23 cellular contexts compared by ENCODE assay signal in genomic region chr3:134590766-134591165, GRCh38.
"Had no signal": no experiment of that assay in that cellular context is flagged by ENCODE, and none has a peak within 500 bp of the region (broad histone marks: within the 10 kb centered on the region; RNA-seq: fewer than 3 reads in every experiment).

No MANE protein-coding gene starts in this region.

- H3K9me3 Mint-ChIP-seq: activated naive CD8-positive, alpha-beta T cell treated with anti-CD3 and anti-CD28 coated beads for 36 hours; activated T-cell treated with anti-CD3 and anti-CD28 coated beads, Interleukin-2, amount 50 U/mL, for 24 hours; activated T-helper 2 cell treated with anti-CD3 and anti-CD28 coated beads, Interferon-gamma antibody, Interleukin-2, Interleukin-4, amounts not matched to agents 10 μg/mL and 5 μg/mL and 100 μg/mL, durations not matched to agents 14 hours and 24 hours and 36 hours; mesothelial cell of epicardium; natural killer cell treated with Interleukin-12 subunit alpha and Interleukin-12 subunit beta and Interleukin-15 and Interleukin-18, amount 100 ng/mL, for 72 hours; stimulated activated memory B cell treated with anti-CD40 and anti-IgM and Interleukin-4, amounts not matched to agents 10 μg/mL and 1 μg/mL and 100 μg/mL, for 72 hours; T-cell had no signal

- H3K27me3 Mint-ChIP-seq: activated T-cell treated with anti-CD3 and anti-CD28 coated beads, Interleukin-2, amount 50 U/mL, for 24 hours; T-cell had no signal

- H3K27ac ChIP-seq: breast epithelium, colonic mucosa, dorsolateral prefrontal cortex, left ventricle myocardium inferior, pancreas, psoas muscle, stomach, suprapubic skin, transverse colon, uterus had no signal

- H3K36me3 Mint-ChIP-seq: activated naive CD8-positive, alpha-beta T cell treated with anti-CD3 and anti-CD28 coated beads for 36 hours; mesothelial cell of epicardium; natural killer cell treated with Interleukin-12 subunit alpha and Interleukin-12 subunit beta and Interleukin-15 and Interleukin-18, amount 100 ng/mL, for 72 hours; stimulated activated memory B cell treated with anti-CD40 and anti-IgM and Interleukin-4, amounts not matched to agents 10 μg/mL and 1 μg/mL and 100 μg/mL, for 72 hours; T-cell had no signal

- H3K36me3 ChIP-seq: breast epithelium, colonic mucosa, left ventricle myocardium inferior, pancreas, stomach, suprapubic skin, transverse colon, uterus had no signal

- H3K9me3 ChIP-seq: breast epithelium, colonic mucosa, left ventricle myocardium inferior, pancreas, psoas muscle, stomach, suprapubic skin, transverse colon, uterus had no signal

- H3K4me3 ChIP-seq: breast epithelium, colonic mucosa, dorsolateral prefrontal cortex, left ventricle myocardium inferior, pancreas, psoas muscle, skin epidermis, stomach, suprapubic skin, transverse colon, uterus had no signal

- H3K27ac Mint-ChIP-seq: activated naive CD8-positive, alpha-beta T cell treated with anti-CD3 and anti-CD28 coated beads for 36 hours; activated T-cell treated with anti-CD3 and anti-CD28 coated beads, Interleukin-2, amount 50 U/mL, for 24 hours; activated T-helper 2 cell treated with anti-CD3 and anti-CD28 coated beads, Interferon-gamma antibody, Interleukin-2, Interleukin-4, amounts not matched to agents 10 μg/mL and 5 μg/mL and 100 μg/mL, durations not matched to agents 14 hours and 24 hours and 36 hours; mesothelial cell of epicardium; natural killer cell treated with Interleukin-12 subunit alpha and Interleukin-12 subunit beta and Interleukin-15 and Interleukin-18, amount 100 ng/mL, for 72 hours; stimulated activated memory B cell treated with anti-CD40 and anti-IgM and Interleukin-4, amounts not matched to agents 10 μg/mL and 1 μg/mL and 100 μg/mL, for 72 hours; T-cell had no signal

- H3K4me3 Mint-ChIP-seq: activated naive CD8-positive, alpha-beta T cell treated with anti-CD3 and anti-CD28 coated beads for 36 hours; activated T-cell treated with anti-CD3 and anti-CD28 coated beads, Interleukin-2, amount 50 U/mL, for 24 hours; mesothelial cell of epicardium; natural killer cell treated with Interleukin-12 subunit alpha and Interleukin-12 subunit beta and Interleukin-15 and Interleukin-18, amount 100 ng/mL, for 72 hours; stimulated activated memory B cell treated with anti-CD40 and anti-IgM and Interleukin-4, amounts not matched to agents 10 μg/mL and 1 μg/mL and 100 μg/mL, for 72 hours; T-cell had no signal

- DNase-seq: activated CD4-positive, alpha-beta T cell treated with anti-CD3 and anti-CD28 coated beads for 1 hour; activated naive CD4-positive, alpha-beta T cell treated with Interleukin-2 at 50 U/mL for 16 hours; activated naive CD8-positive, alpha-beta T cell treated with anti-CD3 and anti-CD28 coated beads for 36 hours; activated T-cell treated with anti-CD3 and anti-CD28 coated beads, Interleukin-2, amount 50 U/mL, for 24 hours; colonic mucosa; dorsolateral prefrontal cortex; left ventricle myocardium inferior; pancreas; psoas muscle; right cardiac atrium; stimulated activated CD4-positive, alpha-beta T cell treated with anti-CD3 and anti-CD28 coated beads, Interleukin-1b, Interleukin-23, amount 100 ng/mL, for 48 hours; stomach; T-cell; transverse colon; uterus had no signal

- H3K27me3 ChIP-seq: breast epithelium, colonic mucosa, dorsolateral prefrontal cortex, pancreas, stomach, suprapubic skin, transverse colon, uterus had no signal

- FAIRE-seq: pancreas, TTC549 had no signal

- H3K4me1 Mint-ChIP-seq: activated naive CD8-positive, alpha-beta T cell treated with anti-CD3 and anti-CD28 coated beads for 36 hours; mesothelial cell of epicardium; stimulated activated memory B cell treated with anti-CD40 and anti-IgM and Interleukin-4, amounts not matched to agents 10 μg/mL and 1 μg/mL and 100 μg/mL, for 72 hours; T-cell had no signal

- H3K4me1 ChIP-seq: breast epithelium, colonic mucosa, left ventricle myocardium inferior, pancreas, psoas muscle, stomach, suprapubic skin, transverse colon, uterus had no signal

- ATAC-seq: natural killer cell treated with Interleukin-12 subunit alpha and Interleukin-12 subunit beta and Interleukin-15 and Interleukin-18, amount 100 ng/mL, for 72 hours; pancreas; psoas muscle; right cardiac atrium; stimulated activated memory B cell treated with anti-CD40 and anti-IgM and Interleukin-4, amounts not matched to agents 10 μg/mL and 1 μg/mL and 100 μg/mL, for 72 hours; T-cell had no signal
